In the genomic region with DNA sequence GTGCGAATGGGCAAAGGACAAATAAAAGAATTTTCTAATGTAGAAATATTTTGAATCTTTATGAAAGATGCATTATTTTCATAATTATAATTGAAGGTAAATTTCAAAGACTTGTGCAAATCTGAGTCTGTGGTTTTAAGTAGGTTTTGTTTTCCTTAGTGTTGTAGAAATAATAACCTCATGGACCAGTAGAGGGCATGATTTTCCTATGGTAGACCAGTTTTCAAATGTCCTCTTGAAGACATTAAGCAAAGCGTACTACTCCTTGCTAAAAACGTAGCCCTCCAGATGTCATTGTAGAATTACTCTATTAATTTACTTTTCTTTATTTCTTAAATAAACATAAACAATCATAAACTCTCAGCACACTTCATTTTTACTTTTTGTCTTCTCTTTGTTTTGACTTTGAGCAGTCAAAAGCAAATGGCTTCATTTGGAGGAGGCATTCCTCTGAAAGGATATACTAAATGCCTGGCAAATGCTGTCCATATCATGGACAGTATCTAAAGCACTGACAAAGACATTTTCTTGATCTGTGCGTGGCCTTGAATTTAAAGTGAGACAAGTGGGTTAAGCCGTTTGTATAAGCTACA, we compare ENCODE assay signal across 9 cellular contexts.
DNase-seq lines count a peak whose midpoint lies in the region; ATAC-seq, FAIRE-seq and TF ChIP-seq lines count a peak whose summit lies in the region.
"Had no signal": no experiment of that assay in that cellular context is flagged by ENCODE, and none has a peak within 500 bp of the region (broad histone marks: within the 10 kb centered on the region; RNA-seq: fewer than 3 reads in every experiment).

No MANE protein-coding gene starts in this region.

- no peaks in the 10 kb centered on the region for H3K27me3 ChIP-seq in Caco-2 (replicated peaks; ENCODE audit: control insufficient read depth, insufficient read depth, low read length)
- H3K27me3 ChIP-seq in HepG2 (ENCODE audit: control insufficient read depth in 1 of 2, insufficient read depth in 2 of 2, low read length in 2 of 2), result no peaks in the 10 kb centered on the region
- H3K27me3 ChIP-seq: neutrophil had no signal

- TF ChIP-seq CTCF in Caco-2 (IDR thresholded peaks at IDR 0.05; ENCODE audit: insufficient read depth in 1 of 2, low read depth in 1 of 2, low read length in 1 of 2, severe bottlenecking in 1 of 2, unreplicated experiment in 1 of 2), result peak; percentile 43 to 56
- peak; percentile 53 for TF ChIP-seq CTCF in astrocyte of the cerebellum (IDR thresholded peaks at IDR 0.05; ENCODE audit: low read depth, low read length, missing control alignments)
- peak; percentile 58 for TF ChIP-seq CTCF in HepG2 (CRISPR knock-in tag; IDR thresholded peaks at IDR 0.05)

- no peak overlapping the region for H2AFZ ChIP-seq in HepG2 (ENCODE audit: low read length)

- FAIRE-seq in HepG2 (lab: Jason Lieb, UNC), result peak; percentile 70

- H3K9me3 ChIP-seq in Caco-2, result no peaks in the 10 kb centered on the region
- no peaks in the 10 kb centered on the region for H3K9me3 ChIP-seq in HepG2 (ENCODE audit: low read length)
- H3K9me3 ChIP-seq: neutrophil had no signal

- H3K4me1 Mint-ChIP-seq in Caco-2 (ENCODE audit: low read depth, unreplicated experiment), result no peaks in the 10 kb centered on the region

- TF ChIP-seq EP300 in HepG2 (IDR thresholded peaks at IDR 0.05; ENCODE audit: low read depth in 2 of 2, low read length in 2 of 2) (no peak), HepG2 (CRISPR knock-in tag; IDR thresholded peaks at IDR 0.05; ENCODE audit: borderline replicate concordance) (no peak)

- H3K9me3 Mint-ChIP-seq in Caco-2 (ENCODE audit: unreplicated experiment), result no peaks in the 10 kb centered on the region

- intact Hi-C loops in Caco-2 (cut with micrococcal nuclease; ENCODE audit: unreplicated experiment), result loop anchor here (2.0 to 5.0 kb wide), 2 partner anchors 109 to 224 kb away; no protein-coding TSS in a partner anchor
- intact Hi-C loops in HepG2 (cut with micrococcal nuclease; ENCODE audit: unreplicated experiment), result loop anchor here (10.0 kb wide), 1 partner anchor 392 kb away; no protein-coding TSS in a partner anchor

- ATAC-seq in GM21367 (IDR thresholded peaks at IDR 0.05; ENCODE audit: unreplicated experiment) (peak; percentile 64), HepG2 (peak; percentile 67), GM19328 (IDR thresholded peaks at IDR 0.05; ENCODE audit: unreplicated experiment) (no peak), HG03460 (IDR thresholded peaks at IDR 0.05; ENCODE audit: unreplicated experiment) (no peak), HG03097 (IDR thresholded peaks at IDR 0.05; ENCODE audit: low FRiP score, unreplicated experiment) (no peak)

- DNase-seq in Caco-2 (peak in 1 of 2 experiments; percentile 30), NCI-H2196 treated with DMSO at 0.1 percent for 48 hours (lab: John Stamatoyannopoulos, UW; ENCODE audit: unreplicated experiment) (peak; percentile 24), astrocyte of the cerebellum (ENCODE audit: low read depth) (peak; percentile 35), HepG2 (ENCODE audit: low spot score) (peak; percentile 25)

- POLR2A ChIA-PET in Caco-2 (lab: Charles Lee) (no interaction called here), HepG2 (lab: Yijun Ruan, JAX) (no interaction called here)

- H3K4me1 ChIP-seq in Caco-2, result no peaks in the 10 kb centered on the region
- H3K4me1 ChIP-seq in HepG2 (ENCODE audit: insufficient read depth, low read length), result no peaks in the 10 kb centered on the region

- TF ChIP-seq POLR2A in HepG2 (IDR thresholded peaks at IDR 0.05; ENCODE audit: insufficient read depth in 1 of 2, low read depth in 2 of 2, low read length in 2 of 2), result no peak

- H3K27me3 Mint-ChIP-seq in Caco-2 (ENCODE audit: insufficient read depth, unreplicated experiment), result no peaks in the 10 kb centered on the region

- no peak overlapping the region for H3K4me3 ChIP-seq in Caco-2 (ENCODE audit: low read depth, low read length)
- no peak overlapping the region for H3K4me3 ChIP-seq in astrocyte of the cerebellum (ENCODE audit: low read depth, low read length)
- no peak overlapping the region for H3K4me3 ChIP-seq in HepG2 (replicated peaks in 1 of 3; ENCODE audit: insufficient read depth in 1 of 3, low read depth in 2 of 3, low read length in 3 of 3)

- H3K4me2 ChIP-seq in HepG2 (ENCODE audit: low read depth, low read length), result no peak overlapping the region

- in situ Hi-C loops in astrocyte of the cerebellum (cut with HindIII; ENCODE audit: low sequenced_read_pairs) (no loop called here), HepG2 (cut with HindIII; ENCODE audit: extremely low pct_ligation_motif_present, low pct_unique_long_range_greater_than_20kb) (loop anchor here (10.0 kb wide), 1 partner anchor 162 kb away; no protein-coding TSS in a partner anchor)

- no peak overlapping the region for H3K27ac ChIP-seq in HepG2 (ENCODE audit: extremely low read length, insufficient read depth, low read length)
- H3K27ac ChIP-seq: neutrophil had no signal

- CTCF ChIA-PET in Caco-2 (lab: Charles Lee), result no interaction called here
- CTCF ChIA-PET in HepG2 (lab: Yijun Ruan, JAX; ENCODE audit: low intra/inter-chr PET ratio, low total read pairs), result interaction anchor here (0.6 to 1.1 kb wide), 2 partner anchors 137 to 164 kb away, joined by 3 read pairs; no protein-coding TSS in a partner anchor

- no peak overlapping the region for H3K27ac Mint-ChIP-seq in Caco-2 (ENCODE audit: unreplicated experiment)

- no peak overlapping the region for H3K4me3 Mint-ChIP-seq in Caco-2 (ENCODE audit: unreplicated experiment)

- BruUV-seq in Caco-2 (replicated peaks; lab: Mats Ljungman, UMichigan) (no TSS peak), HepG2 (replicated peaks; lab: Mats Ljungman, UMichigan) (no TSS peak)

- TF ChIP-seq RAD21 in HepG2 (CRISPR knock-in tag; IDR thresholded peaks at IDR 0.05), result no peak

- H3K79me2 ChIP-seq in HepG2 (ENCODE audit: insufficient read depth, low read length), result no peaks in the 10 kb centered on the region

- no peaks in the 10 kb centered on the region for H4K20me1 ChIP-seq in HepG2 (ENCODE audit: insufficient read depth, low read length)

- no peak overlapping the region for H3K9ac ChIP-seq in HepG2 (ENCODE audit: insufficient read depth, low read depth, low read length)

- peaks cover 6% of the 10 kb centered on the region for H3K36me3 Mint-ChIP-seq in Caco-2 (ENCODE audit: insufficient read depth, unreplicated experiment)

- 35% methylated on average over 5 of the region's 5 CpGs for whole genome bisulfite sequencing in HepG2 (ENCODE audit: low lambda C conversion rate)

- H3K36me3 ChIP-seq in Caco-2 (ENCODE audit: control insufficient read depth, insufficient read depth, low read length) (no peaks in the 10 kb centered on the region), HepG2 (replicated peaks in 1 of 2; ENCODE audit: control insufficient read depth in 1 of 2, insufficient read depth in 2 of 2, low read length in 2 of 2) (no peaks in the 10 kb centered on the region)
- H3K36me3 ChIP-seq: neutrophil had no signal

TF ChIP-seq in HepG2, 621 proteins besides CTCF, POLR2A, EP300 and RAD21:
- TF ChIP-seq STAG1 (CRISPR knock-in tag; IDR thresholded peaks at IDR 0.05) (peak; percentile 44; the same call in 1 of the 2 replicates), GATAD1 (CRISPR knock-in tag; IDR thresholded peaks at IDR 0.05) (no peak)

Comparison
In these comparisons a context has a peak if more than half of its experiments do, and no peak if none do; other contexts are left out.
1. ATAC-seq: peak in GM21367 (single experiment) and HepG2 (single experiment); none in GM19328 (single experiment), HG03460 (single experiment) and HG03097 (single experiment).
2. Peak in every context shown above with its lines, with median percentiles within 50 percentile points of each other: CTCF ChIP-seq.